24 cellular contexts compared by ENCODE assay signal in genomic region chr14:23437142-23438129, GRCh38. TPM values are rescaled to one million over a fixed set of nuclear protein-coding genes. Genes with fewer than 3 reads are reported as not detected.
A peak's percentile ranks its signal among the peaks of the same experiment; 100 is the strongest.
DNase-seq lines count a peak whose midpoint lies in the region; ATAC-seq and TF ChIP-seq lines count a peak whose summit lies in the region.
"Had no signal": no experiment of that assay in that cellular context is flagged by ENCODE, and none has a peak within 500 bp of the region (broad histone marks: within the 10 kb centered on the region; RNA-seq: fewer than 3 reads in every experiment).

No MANE protein-coding gene starts in this region.

- TF ChIP-seq CTCF in heart right ventricle (IDR thresholded peaks at IDR 0.05), result no peak
- no peak for TF ChIP-seq CTCF in chondrocyte (IDR thresholded peaks at IDR 0.05)
- TF ChIP-seq CTCF in neural progenitor cell (IDR thresholded peaks at IDR 0.05), result no peak

- H3K4me1 Mint-ChIP-seq in chondrocyte (ENCODE audit: low read depth) (no peaks in the 10 kb centered on the region), neural progenitor cell (peaks cover 67% of the 10 kb centered on the region)
- H3K4me1 Mint-ChIP-seq: IgD-negative memory B cell had no signal

- DNase-seq in heart right ventricle (peak in 1 of 2 donors; percentile 2), Right ventricle myocardium inferior (ENCODE audit: missing footprints) (no peak), chondrocyte (ENCODE audit: low spot score) (peak; percentile 37), neural progenitor cell (ENCODE audit: low spot score) (no peak), SHP77 (lab: John Stamatoyannopoulos, UW) (no peak), cerebellar cortex (ENCODE audit: low spot score) (no peak), dedifferentiated amniotic fluid mesenchymal stem cell (ENCODE audit: extremely low spot score) (no peak)
- DNase-seq in activated naive CD4-positive, alpha-beta T cell treated with Interleukin-2 at 50 U/mL for 16 hours, result no peak
- DNase-seq: activated CD8-positive, alpha-beta T cell treated with anti-CD3 and anti-CD28 coated beads, Interleukin-2, amount 10 ng/mL, durations not matched to agents 7 days and 5 days; brain microvascular endothelial cell; DMS53; effector CD8-positive, alpha-beta T cell; HCEC 1CT; lower lobe of right lung; NCI-H146; NCI-H2227 treated with DMSO at 0.1 percent for 48 hours; T-helper 2 cell had no signal

- no peaks in the 10 kb centered on the region for H3K27me3 ChIP-seq in heart right ventricle
- H3K27me3 ChIP-seq in neural progenitor cell, result peaks cover 9% of the 10 kb centered on the region
- H3K27me3 ChIP-seq: brain microvascular endothelial cell had no signal

- H3K4me3 ChIP-seq in heart right ventricle, result peak overlapping the region in 1 of 10 donors; percentile 3
- H3K4me3 ChIP-seq in neural progenitor cell, result no peak overlapping the region
- H3K4me3 ChIP-seq: lower lobe of right lung, prostate gland had no signal

- H3K27ac Mint-ChIP-seq in chondrocyte (ENCODE audit: unreplicated experiment) (no peak overlapping the region), neural progenitor cell (peak overlapping the region; percentile 100)
- H3K27ac Mint-ChIP-seq: activated CD8-positive, alpha-beta T cell treated with anti-CD3 and anti-CD28 coated beads, Interleukin-2, amount 10 ng/mL, durations not matched to agents 7 days and 5 days; activated T-helper 1 cell treated with anti-CD3 and anti-CD28 coated beads, Interleukin-12 subunit alpha, Interleukin-12 subunit beta, Interleukin-2, Interleukin-4 antibody, amounts not matched to agents 30 ng/mL and 10 ng/mL and 1 ng/mL, durations not matched to agents 14 hours and 24 hours and 36 hours; CD8-positive, alpha-beta T cell; IgD-negative memory B cell had no signal

- H3K27ac ChIP-seq in heart right ventricle (peak overlapping the region in 7 of 10 donors; percentile 81 to 96 (median 93)), neural progenitor cell (peak overlapping the region; percentile 17)
- H3K27ac ChIP-seq: brain microvascular endothelial cell, lower lobe of right lung, prostate gland had no signal

- peaks cover 0 to 62% (median 31%) of the 10 kb centered on the region in 9 donors for H3K4me1 ChIP-seq in heart right ventricle
- H3K4me1 ChIP-seq in neural progenitor cell, result peaks cover 53% of the 10 kb centered on the region
- H3K4me1 ChIP-seq: lower lobe of right lung, prostate gland had no signal

- WGBS in heart right ventricle, 2 donors, result 47 to 63% methylated on average over 8 of the region's 8 CpGs

- peak overlapping the region; percentile 65 for H3K4me2 ChIP-seq in neural progenitor cell

- H3K79me2 ChIP-seq in neural progenitor cell (ENCODE audit: low read depth), result no peaks in the 10 kb centered on the region

- H3K9ac ChIP-seq in neural progenitor cell, result no peak overlapping the region

- no peak overlapping the region for H2AFZ ChIP-seq in neural progenitor cell (replicated peaks)

- ATAC-seq in heart right ventricle (peak in 2 of 8 donors; percentile 0 to 1), Right ventricle myocardium inferior (no peak)
- ATAC-seq: activated CD8-positive, alpha-beta T cell treated with anti-CD3 and anti-CD28 coated beads, Interleukin-2, amount 10 ng/mL, durations not matched to agents 7 days and 5 days; CD8-positive, alpha-beta T cell; lower lobe of right lung had no signal

- no peaks in the 10 kb centered on the region for H4K20me1 ChIP-seq in neural progenitor cell (ENCODE audit: low read depth)

- no peak overlapping the region for H3K4me3 Mint-ChIP-seq in chondrocyte (ENCODE audit: unreplicated experiment)
- H3K4me3 Mint-ChIP-seq in neural progenitor cell, result peak overlapping the region; percentile 71
- H3K4me3 Mint-ChIP-seq: activated CD8-positive, alpha-beta T cell treated with anti-CD3 and anti-CD28 coated beads, Interleukin-2, amount 10 ng/mL, durations not matched to agents 7 days and 5 days; activated T-helper 1 cell treated with anti-CD3 and anti-CD28 coated beads, Interleukin-12 subunit alpha, Interleukin-12 subunit beta, Interleukin-2, Interleukin-4 antibody, amounts not matched to agents 30 ng/mL and 10 ng/mL and 1 ng/mL, durations not matched to agents 14 hours and 24 hours and 36 hours; CD8-positive, alpha-beta T cell; IgD-negative memory B cell had no signal

- H3K9me3 Mint-ChIP-seq in chondrocyte (ENCODE audit: low read depth) (no peaks in the 10 kb centered on the region), neural progenitor cell (peaks cover 5% of the 10 kb centered on the region)
- H3K9me3 Mint-ChIP-seq: activated T-helper 1 cell treated with anti-CD3 and anti-CD28 coated beads, Interleukin-12 subunit alpha, Interleukin-12 subunit beta, Interleukin-2, Interleukin-4 antibody, amounts not matched to agents 30 ng/mL and 10 ng/mL and 1 ng/mL, durations not matched to agents 14 hours and 24 hours and 36 hours; CD8-positive, alpha-beta T cell; IgD-negative memory B cell had no signal

- peaks cover 32% of the 10 kb centered on the region for H3K27me3 Mint-ChIP-seq in chondrocyte (ENCODE audit: low read depth)
- H3K27me3 Mint-ChIP-seq in neural progenitor cell (ENCODE audit: insufficient read depth, low read depth), result peaks cover 13% of the 10 kb centered on the region

- H3K36me3 ChIP-seq in heart right ventricle, result peaks cover 0 to 24% (median 7%) of the 10 kb centered on the region in 9 donors
- H3K36me3 ChIP-seq in neural progenitor cell, result no peaks in the 10 kb centered on the region
- H3K36me3 ChIP-seq: brain microvascular endothelial cell, lower lobe of right lung, prostate gland had no signal

- H3F3A ChIP-seq in neural progenitor cell (ENCODE audit: low read depth), result peaks cover 37% of the 10 kb centered on the region

- intact Hi-C loops in heart right ventricle (cut with DNase I), result no loop called here
- intact Hi-C loops in Right ventricle myocardium inferior (cut with DNase I), result no loop called here

- no peaks in the 10 kb centered on the region for H3K9me3 ChIP-seq in heart right ventricle
- no peaks in the 10 kb centered on the region for H3K9me3 ChIP-seq in neural progenitor cell (ENCODE audit: low read depth)
- H3K9me3 ChIP-seq: lower lobe of right lung, prostate gland had no signal

- H3K36me3 Mint-ChIP-seq in chondrocyte (ENCODE audit: low read depth), result no peaks in the 10 kb centered on the region
- H3K36me3 Mint-ChIP-seq in neural progenitor cell, result peaks cover 2% of the 10 kb centered on the region
- H3K36me3 Mint-ChIP-seq: CD8-positive, alpha-beta T cell; IgD-negative memory B cell had no signal

RNA-seq across cellular contexts. Expression of gene MYH7, which starts 2.0 kb away (rescaled TPM):
- total RNA-seq in heart right ventricle (over 10,000 TPM in 9 of 10 donors, 1,000 to 10,000 TPM in 1; 7,779 to 22,607 (median 19,145) TPM), Right ventricle myocardium inferior (11,833 TPM), chondrocyte (not detected in 3 replicates), neural progenitor cell (ENCODE audit: low replicate concordance) (0.19 TPM in 1 of 2 replicates, not detected in the other)
- polyA plus RNA-seq in heart right ventricle, result 1,000 to 10,000 TPM in 1 of 2 donors, 100 to 1,000 TPM in 1; 641 to 7,351 TPM
- total RNA-seq: activated CD8-positive, alpha-beta T cell treated with anti-CD3 and anti-CD28 coated beads, Interleukin-2, amount 10 ng/mL, durations not matched to agents 7 days and 5 days; CD8-positive, alpha-beta T cell; subcutaneous adipose tissue had no signal
- polyA plus RNA-seq: AG04450, IgD-negative memory B cell had no signal

RNA-seq across cellular contexts. Expression of gene MYH6, which starts 29.4 kb away (rescaled TPM):
- total RNA-seq in heart right ventricle, result 1,000 to 10,000 TPM in 2 of 10 donors, 100 to 1,000 TPM in 6, 10 to 100 TPM in 2; 76.6 to 7,525 (median 125) TPM
- 1,000 to 10,000 TPM; 3,967 to 5,106 TPM for polyA plus RNA-seq in heart right ventricle
- total RNA-seq in Right ventricle myocardium inferior, result 3,910 TPM
- total RNA-seq in chondrocyte, result not detected in 3 replicates
- 0.03 TPM in 1 of 2 replicates, not detected in the other for total RNA-seq in neural progenitor cell (ENCODE audit: low replicate concordance)
- total RNA-seq: activated CD8-positive, alpha-beta T cell treated with anti-CD3 and anti-CD28 coated beads, Interleukin-2, amount 10 ng/mL, durations not matched to agents 7 days and 5 days; CD8-positive, alpha-beta T cell; SK-MEL-5; subcutaneous adipose tissue had no signal
- polyA plus RNA-seq: AG04450, IgD-negative memory B cell had no signal

RNA-seq across cellular contexts. Expression of gene NGDN, which starts 32.1 kb away (rescaled TPM):
- total RNA-seq in heart right ventricle, result 10 to 100 TPM; 14.4 to 20.9 (median 17.2) TPM
- 10 to 100 TPM; 22.2 to 40.5 TPM for polyA plus RNA-seq in heart right ventricle
- total RNA-seq in Right ventricle myocardium inferior, result 19.8 TPM
- 23.2 to 25.2 TPM (median 23.5 TPM) in 3 replicates for total RNA-seq in chondrocyte
- 51.1 and 60.1 TPM in 2 replicates for total RNA-seq in neural progenitor cell (ENCODE audit: low replicate concordance)

Comparison
In these comparisons a context has a peak if more than half of its experiments do, and no peak if none do; other contexts are left out.
1. RNA of gene MYH7, which starts 2.0 kb away (total RNA-seq): 7,779 to 22,607 TPM in heart right ventricle and 11,833 TPM in Right ventricle myocardium inferior (single experiment); not detected in chondrocyte and 0.19 TPM in neural progenitor cell; every median in the first group is over 1,000 times any median in the second.
2. RNA of gene MYH6, which starts 29.4 kb away (total RNA-seq): 3,910 TPM in Right ventricle myocardium inferior (single experiment) and 76.6 to 7,525 TPM in heart right ventricle; not detected in chondrocyte and 0.03 TPM in neural progenitor cell; every median in the first group is over 10 times any median in the second.